Comparison of ENCODE assay signal across 15 cellular contexts in genomic region chr2:236576053-236576452, GRCh38. TPM values are rescaled to one million over a fixed set of nuclear protein-coding genes. Genes with fewer than 3 reads are reported as not detected.
DNase-seq lines count a peak whose midpoint lies in the region; ATAC-seq and TF ChIP-seq lines count a peak whose summit lies in the region.
"Had no signal": no experiment of that assay in that cellular context is flagged by ENCODE, and none has a peak within 500 bp of the region (broad histone marks: within the 10 kb centered on the region; RNA-seq: fewer than 3 reads in every experiment).

No MANE protein-coding gene starts in this region.

- no peak overlapping the region for H3K4ac ChIP-seq in neuronal stem cell (ENCODE audit: low read length)

- TF ChIP-seq POLR2A in esophagus squamous epithelium (IDR thresholded peaks at IDR 0.05), result no peak

- no peak for ATAC-seq in HG02973 (IDR thresholded peaks at IDR 0.05; ENCODE audit: unreplicated experiment)
- ATAC-seq: activated CD8-positive, alpha-beta memory T cell treated with anti-CD3 and anti-CD28 coated beads, Interleukin-2, amount 10 ng/mL, durations not matched to agents 7 days and 5 days; natural killer cell treated with Interleukin-12 subunit alpha and Interleukin-12 subunit beta and Interleukin-15 and Interleukin-18, amount 100 ng/mL, for 72 hours had no signal

- H3K79me1 ChIP-seq in neuronal stem cell (ENCODE audit: low read depth, low read length), result no peaks in the 10 kb centered on the region

- WGBS in esophagus squamous epithelium, 2 donors, result 52 to 56% methylated on average over 4 to 8 of the region's 8 CpGs
- WGBS in neuronal stem cell (ENCODE audit: extremely low coverage in 2 of 2, insufficient read length in 2 of 2, insufficient replicate concordance in 1 of 2), 2 donors, result no CpG with 5 or more reads among the region's 8 CpGs

- H3K27me3 Mint-ChIP-seq in activated naive CD4-positive, alpha-beta T cell treated with anti-CD3 and anti-CD28 coated beads, Interleukin-2, amount 10 ng/mL, durations not matched to agents 7 days and 5 days, result no peaks in the 10 kb centered on the region
- H3K27me3 Mint-ChIP-seq: activated naive CD8-positive, alpha-beta T cell; natural killer cell treated with Interleukin-12 subunit alpha and Interleukin-12 subunit beta and Interleukin-15 and Interleukin-18, amount 100 ng/mL, for 72 hours had no signal

- H2BK12ac ChIP-seq in neuronal stem cell (ENCODE audit: low read length), result peak overlapping the region; percentile 89

- no peaks in the 10 kb centered on the region for H3K27me3 ChIP-seq in WERI-Rb-1 (ENCODE audit: insufficient read depth, low read depth, severe bottlenecking)
- no peaks in the 10 kb centered on the region for H3K27me3 ChIP-seq in esophagus squamous epithelium
- H3K27me3 ChIP-seq in neuronal stem cell (ENCODE audit: control insufficient read depth in 3 of 3, insufficient read depth in 3 of 3, low read depth in 1 of 3, low read length in 3 of 3), result no peaks in the 10 kb centered on the region

- H4K8ac ChIP-seq in neuronal stem cell (ENCODE audit: low read depth, low read length), result no peak overlapping the region

- no peaks in the 10 kb centered on the region for H3K9me3 Mint-ChIP-seq in activated naive CD4-positive, alpha-beta T cell treated with anti-CD3 and anti-CD28 coated beads, Interleukin-2, amount 10 ng/mL, durations not matched to agents 7 days and 5 days
- H3K9me3 Mint-ChIP-seq: natural killer cell treated with Interleukin-12 subunit alpha and Interleukin-12 subunit beta and Interleukin-15 and Interleukin-18, amount 100 ng/mL, for 72 hours had no signal

- H3K36me3 ChIP-seq in WERI-Rb-1 (no peaks in the 10 kb centered on the region), esophagus squamous epithelium (peaks cover 0 to 10% (median 5%) of the 10 kb centered on the region in 3 donors), neuronal stem cell (replicated peaks in 1 of 2; ENCODE audit: control insufficient read depth in 2 of 2, insufficient read depth in 2 of 2, low read length in 2 of 2) (peaks cover 0 to 92% of the 10 kb centered on the region in 2 donors)

- no peak overlapping the region for H4K91ac ChIP-seq in neuronal stem cell (ENCODE audit: low read depth, low read length, poor library complexity)

- no peak overlapping the region for H2BK120ac ChIP-seq in neuronal stem cell (ENCODE audit: low read depth, low read length)

- DNase-seq in AG10803 (ENCODE audit: low read depth), result peak; percentile 35
- no peak for DNase-seq in WERI-Rb-1
- no peak for DNase-seq in esophagus squamous epithelium (lab: John Stamatoyannopoulos, UW)
- peak; percentile 58 for DNase-seq in neuronal stem cell (ENCODE audit: low spot score)
- no peak for DNase-seq in OCI-M2 (lab: John Stamatoyannopoulos, UW; ENCODE audit: unreplicated experiment)
- DNase-seq in EL, result no peak
- no peak for DNase-seq in activated naive CD4-positive, alpha-beta T cell treated with anti-CD3 and anti-CD28 coated beads, Interleukin-2, amount 10 ng/mL, durations not matched to agents 7 days and 5 days
- DNase-seq: activated CD8-positive, alpha-beta memory T cell treated with anti-CD3 and anti-CD28 coated beads, Interleukin-2, amount 10 ng/mL, durations not matched to agents 7 days and 5 days; Calu3; NCI-H1436; NCI-H774; SHP77 treated with DMSO at 0.1 percent for 48 hours had no signal

- no peak overlapping the region for H3K23ac ChIP-seq in neuronal stem cell (ENCODE audit: low read depth, low read length, poor library complexity)

- no peak overlapping the region for H3K4me3 ChIP-seq in AG10803 (ENCODE audit: low read length)
- H3K4me3 ChIP-seq in WERI-Rb-1 (ENCODE audit: low read depth, low read length), result no peak overlapping the region
- H3K4me3 ChIP-seq in esophagus squamous epithelium, result no peak overlapping the region
- no peak overlapping the region for H3K4me3 ChIP-seq in neuronal stem cell (ENCODE audit: low read length in 2 of 2)

- peak overlapping the region; percentile 76 for H3K18ac ChIP-seq in neuronal stem cell (ENCODE audit: low read length)

- no peak overlapping the region for H3K27ac ChIP-seq in WERI-Rb-1
- H3K27ac ChIP-seq in esophagus squamous epithelium, result peak overlapping the region in 3 of 4 donors; percentile 39 to 76 (median 58)
- peak overlapping the region; percentile 49 for H3K27ac ChIP-seq in neuronal stem cell (replicated peaks; ENCODE audit: low read length)

- peaks cover 9% of the 10 kb centered on the region for H3K36me3 Mint-ChIP-seq in activated naive CD4-positive, alpha-beta T cell treated with anti-CD3 and anti-CD28 coated beads, Interleukin-2, amount 10 ng/mL, durations not matched to agents 7 days and 5 days
- H3K36me3 Mint-ChIP-seq: activated naive CD8-positive, alpha-beta T cell had no signal

- no peak overlapping the region for H3K9ac ChIP-seq in neuronal stem cell (ENCODE audit: low read depth, low read length, poor library complexity)

- H3K4me3 Mint-ChIP-seq in activated naive CD4-positive, alpha-beta T cell treated with anti-CD3 and anti-CD28 coated beads, Interleukin-2, amount 10 ng/mL, durations not matched to agents 7 days and 5 days, result no peak overlapping the region
- H3K4me3 Mint-ChIP-seq: activated CD8-positive, alpha-beta memory T cell treated with anti-CD3 and anti-CD28 coated beads, Interleukin-2, amount 10 ng/mL, durations not matched to agents 7 days and 5 days; activated naive CD8-positive, alpha-beta T cell; natural killer cell treated with Interleukin-12 subunit alpha and Interleukin-12 subunit beta and Interleukin-15 and Interleukin-18, amount 100 ng/mL, for 72 hours had no signal

- no peak overlapping the region for H2BK5ac ChIP-seq in neuronal stem cell (ENCODE audit: low read length)

- H3K14ac ChIP-seq in neuronal stem cell (ENCODE audit: low read length), result no peak overlapping the region

- peak overlapping the region; percentile 53 for H2AK5ac ChIP-seq in neuronal stem cell (ENCODE audit: low read depth, low read length)

- H3K4me2 ChIP-seq in neuronal stem cell (ENCODE audit: insufficient read depth, low read length, poor library complexity, severe bottlenecking), result no peak overlapping the region

- intact Hi-C loops in esophagus squamous epithelium (cut with DNase I), result no loop called here

- CTCF ChIA-PET in activated naive CD4-positive, alpha-beta T cell treated with anti-CD3 and anti-CD28 coated beads, Interleukin-2, amount 10 ng/mL, durations not matched to agents 7 days and 5 days (lab: Charles Lee), result interaction anchor here (0.9 to 2.8 kb wide), 2 partner anchors 63 to 73 kb away, joined by 3 to 11 read pairs; no protein-coding TSS in a partner anchor

- H3K27ac Mint-ChIP-seq in activated naive CD4-positive, alpha-beta T cell treated with anti-CD3 and anti-CD28 coated beads, Interleukin-2, amount 10 ng/mL, durations not matched to agents 7 days and 5 days, result no peak overlapping the region
- H3K27ac Mint-ChIP-seq: activated CD8-positive, alpha-beta memory T cell treated with anti-CD3 and anti-CD28 coated beads, Interleukin-2, amount 10 ng/mL, durations not matched to agents 7 days and 5 days; activated naive CD8-positive, alpha-beta T cell had no signal

- H3K4me1 ChIP-seq in esophagus squamous epithelium (peaks cover 8 to 83% (median 18%) of the 10 kb centered on the region in 3 donors), neuronal stem cell (ENCODE audit: control insufficient read depth in 2 of 2, insufficient read depth in 1 of 2, low read depth in 1 of 2, low read length in 2 of 2) (peaks cover 33 to 35% of the 10 kb centered on the region in 2 donors)

- peak; percentile 33 for TF ChIP-seq CTCF in AG10803 (conservative IDR thresholded peaks at IDR 0.05; ENCODE audit: low read length)
- TF ChIP-seq CTCF in WERI-Rb-1 (IDR thresholded peaks at IDR 0.05; ENCODE audit: low read depth, low read length), result peak; percentile 22; the same call in 1 of the 2 replicates
- no peak for TF ChIP-seq CTCF in esophagus squamous epithelium (IDR thresholded peaks at IDR 0.05)

- H3K4me1 Mint-ChIP-seq in activated naive CD4-positive, alpha-beta T cell treated with anti-CD3 and anti-CD28 coated beads, Interleukin-2, amount 10 ng/mL, durations not matched to agents 7 days and 5 days, result no peaks in the 10 kb centered on the region
- H3K4me1 Mint-ChIP-seq: activated CD8-positive, alpha-beta memory T cell treated with anti-CD3 and anti-CD28 coated beads, Interleukin-2, amount 10 ng/mL, durations not matched to agents 7 days and 5 days had no signal

- no peak overlapping the region for H2BK15ac ChIP-seq in neuronal stem cell (ENCODE audit: low read length)

- H3K9me3 ChIP-seq in WERI-Rb-1 (ENCODE audit: severe bottlenecking) (no peaks in the 10 kb centered on the region), esophagus squamous epithelium (no peaks in the 10 kb centered on the region), neuronal stem cell (replicated peaks in 1 of 2; ENCODE audit: control insufficient read depth in 2 of 2, insufficient read depth in 1 of 2, low read depth in 1 of 2, low read length in 2 of 2) (peaks cover 0 to 29% of the 10 kb centered on the region in 2 donors)

- H2AFZ ChIP-seq in neuronal stem cell (ENCODE audit: low read length), result no peak overlapping the region

RNA-seq across cellular contexts. Expression of gene ACKR3, which starts 6.4 kb away (rescaled TPM):
- 10 to 100 TPM in 3 of 4 donors, 1 to 10 TPM in 1; 5.9 to 29.5 (median 24.5) TPM for total RNA-seq in esophagus squamous epithelium
- 4.4 TPM for polyA plus RNA-seq in neuronal stem cell (2013, experiment 1 of 2)
- 4.3 TPM for polyA plus RNA-seq in neuronal stem cell (2013, experiment 2 of 2)

Comparison
In these comparisons a context has a peak if more than half of its experiments do, and no peak if none do; other contexts are left out.
1. DNase-seq: peak in AG10803 (single experiment) and neuronal stem cell (single experiment); none in WERI-Rb-1 (single experiment), esophagus squamous epithelium (single experiment), OCI-M2 (single experiment), EL (single experiment) and activated naive CD4-positive, alpha-beta T cell treated with anti-CD3 and anti-CD28 coated beads, Interleukin-2, amount 10 ng/mL, durations not matched to agents 7 days and 5 days (single experiment).
2. CTCF ChIP-seq: peak in AG10803 (single experiment) and WERI-Rb-1 (single experiment); none in esophagus squamous epithelium (0 of 6).